ENCODE assay signal across 8 cellular contexts in the genomic region with DNA sequence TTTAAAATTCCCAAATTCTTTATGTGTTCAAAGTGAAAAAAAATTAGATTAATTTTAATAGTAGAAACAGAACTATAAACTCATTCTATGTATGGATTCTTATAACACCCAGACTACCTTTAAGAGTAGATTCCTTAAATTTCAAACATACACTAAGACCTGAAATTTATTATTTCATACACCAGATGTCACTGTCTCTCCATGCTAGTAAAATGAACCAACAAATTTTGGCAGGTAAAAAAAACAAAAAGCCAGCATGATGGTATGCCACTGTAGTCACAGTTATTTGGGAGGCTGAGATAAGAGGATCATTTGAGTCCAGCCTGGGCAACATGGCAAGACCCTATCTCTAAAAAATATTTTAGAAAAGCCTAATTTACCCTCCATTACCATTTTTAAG.
DNase-seq lines count a peak whose midpoint lies in the region; ATAC-seq and TF ChIP-seq lines count a peak whose summit lies in the region.

No MANE protein-coding gene starts in this region.

- H3K27ac Mint-ChIP-seq in activated CD8-positive, alpha-beta memory T cell treated with anti-CD3 and anti-CD28 coated beads, Interleukin-2, amount 10 ng/mL, durations not matched to agents 7 days and 5 days: no peak overlapping the region

- CTCF ChIA-PET in activated CD8-positive, alpha-beta memory T cell treated with anti-CD3 and anti-CD28 coated beads, Interleukin-2, amount 10 ng/mL, durations not matched to agents 7 days and 5 days (lab: Charles Lee): no interaction called here

- peaks cover 4% of the 10 kb centered on the region for H3K9me3 Mint-ChIP-seq in activated CD8-positive, alpha-beta memory T cell treated with anti-CD3 and anti-CD28 coated beads, Interleukin-2, amount 10 ng/mL, durations not matched to agents 7 days and 5 days (ENCODE audit: low read depth)

- H3K4me1 Mint-ChIP-seq in activated CD8-positive, alpha-beta memory T cell treated with anti-CD3 and anti-CD28 coated beads, Interleukin-2, amount 10 ng/mL, durations not matched to agents 7 days and 5 days: no peaks in the 10 kb centered on the region

- H3K27me3 Mint-ChIP-seq in activated CD8-positive, alpha-beta memory T cell treated with anti-CD3 and anti-CD28 coated beads, Interleukin-2, amount 10 ng/mL, durations not matched to agents 7 days and 5 days: no peaks in the 10 kb centered on the region

- no peak for ATAC-seq in activated CD8-positive, alpha-beta memory T cell treated with anti-CD3 and anti-CD28 coated beads, Interleukin-2, amount 10 ng/mL, durations not matched to agents 7 days and 5 days
- no peak for ATAC-seq in HG02759 (IDR thresholded peaks at IDR 0.05; ENCODE audit: unreplicated experiment)
- ATAC-seq in GM21737 (IDR thresholded peaks at IDR 0.05; ENCODE audit: unreplicated experiment): no peak

- DNase-seq in AG10803 (ENCODE audit: low read depth) (peak; percentile 47), Kasumi-1 (lab: John Stamatoyannopoulos, UW) (peak; percentile 49 to 52), amniotic epithelial cell (ENCODE audit: low read depth) (peak; percentile 37), kidney tubule cell (ENCODE audit: low spot score) (peak; percentile 40)
- no peak for DNase-seq in activated naive CD4-positive, alpha-beta T cell treated with anti-CD3 and anti-CD28 coated beads, Interleukin-2, amount 50 U/mL, for 16 hours
- DNase-seq in activated CD8-positive, alpha-beta memory T cell treated with anti-CD3 and anti-CD28 coated beads, Interleukin-2, amount 10 ng/mL, durations not matched to agents 7 days and 5 days: no peak

- TF ChIP-seq CTCF in AG10803 (conservative IDR thresholded peaks at IDR 0.05; ENCODE audit: low read length): peak; percentile 54

- H3K36me3 Mint-ChIP-seq in activated CD8-positive, alpha-beta memory T cell treated with anti-CD3 and anti-CD28 coated beads, Interleukin-2, amount 10 ng/mL, durations not matched to agents 7 days and 5 days: no peaks in the 10 kb centered on the region

- no peak overlapping the region for H3K4me3 Mint-ChIP-seq in activated CD8-positive, alpha-beta memory T cell treated with anti-CD3 and anti-CD28 coated beads, Interleukin-2, amount 10 ng/mL, durations not matched to agents 7 days and 5 days

- H3K4me3 ChIP-seq in AG10803 (ENCODE audit: low read length): no peak overlapping the region

Comparison
In these comparisons a context has a peak if more than half of its experiments do, and no peak if none do; other contexts are left out.
1. DNase-seq: peak in AG10803 (single experiment), Kasumi-1 (2 of 2), amniotic epithelial cell (single experiment) and kidney tubule cell (single experiment); none in activated naive CD4-positive, alpha-beta T cell treated with anti-CD3 and anti-CD28 coated beads, Interleukin-2, amount 50 U/mL, for 16 hours (single experiment) and activated CD8-positive, alpha-beta memory T cell treated with anti-CD3 and anti-CD28 coated beads, Interleukin-2, amount 10 ng/mL, durations not matched to agents 7 days and 5 days (single experiment).